1 cellular context compared by ENCODE assay signal in the genomic region with DNA sequence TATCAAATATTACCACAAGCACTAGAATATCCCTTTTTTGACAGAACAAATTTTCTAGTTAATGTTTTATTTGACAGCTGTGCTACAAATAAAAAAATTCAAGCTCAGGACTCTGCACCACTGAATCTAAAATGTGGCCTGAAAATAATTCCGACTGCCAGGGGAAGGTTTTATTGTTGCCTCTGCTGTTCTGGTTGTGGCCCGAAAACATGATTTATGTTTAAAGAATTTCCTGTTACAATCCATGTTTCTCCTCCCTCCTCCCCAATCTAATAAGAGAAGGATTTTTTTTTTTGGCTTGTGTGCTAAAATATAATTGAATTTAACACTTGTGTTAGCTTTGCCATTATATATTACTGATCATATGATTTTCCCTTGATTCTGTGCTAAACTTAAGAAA.
TF ChIP-seq lines count a peak whose summit lies in the region.

No MANE protein-coding gene starts in this region.

TF ChIP-seq in GM23338, 12 proteins besides CTCF, POLR2A, EP300 and RAD21 (continued from another document):
- TF ChIP-seq, protein P1, sequence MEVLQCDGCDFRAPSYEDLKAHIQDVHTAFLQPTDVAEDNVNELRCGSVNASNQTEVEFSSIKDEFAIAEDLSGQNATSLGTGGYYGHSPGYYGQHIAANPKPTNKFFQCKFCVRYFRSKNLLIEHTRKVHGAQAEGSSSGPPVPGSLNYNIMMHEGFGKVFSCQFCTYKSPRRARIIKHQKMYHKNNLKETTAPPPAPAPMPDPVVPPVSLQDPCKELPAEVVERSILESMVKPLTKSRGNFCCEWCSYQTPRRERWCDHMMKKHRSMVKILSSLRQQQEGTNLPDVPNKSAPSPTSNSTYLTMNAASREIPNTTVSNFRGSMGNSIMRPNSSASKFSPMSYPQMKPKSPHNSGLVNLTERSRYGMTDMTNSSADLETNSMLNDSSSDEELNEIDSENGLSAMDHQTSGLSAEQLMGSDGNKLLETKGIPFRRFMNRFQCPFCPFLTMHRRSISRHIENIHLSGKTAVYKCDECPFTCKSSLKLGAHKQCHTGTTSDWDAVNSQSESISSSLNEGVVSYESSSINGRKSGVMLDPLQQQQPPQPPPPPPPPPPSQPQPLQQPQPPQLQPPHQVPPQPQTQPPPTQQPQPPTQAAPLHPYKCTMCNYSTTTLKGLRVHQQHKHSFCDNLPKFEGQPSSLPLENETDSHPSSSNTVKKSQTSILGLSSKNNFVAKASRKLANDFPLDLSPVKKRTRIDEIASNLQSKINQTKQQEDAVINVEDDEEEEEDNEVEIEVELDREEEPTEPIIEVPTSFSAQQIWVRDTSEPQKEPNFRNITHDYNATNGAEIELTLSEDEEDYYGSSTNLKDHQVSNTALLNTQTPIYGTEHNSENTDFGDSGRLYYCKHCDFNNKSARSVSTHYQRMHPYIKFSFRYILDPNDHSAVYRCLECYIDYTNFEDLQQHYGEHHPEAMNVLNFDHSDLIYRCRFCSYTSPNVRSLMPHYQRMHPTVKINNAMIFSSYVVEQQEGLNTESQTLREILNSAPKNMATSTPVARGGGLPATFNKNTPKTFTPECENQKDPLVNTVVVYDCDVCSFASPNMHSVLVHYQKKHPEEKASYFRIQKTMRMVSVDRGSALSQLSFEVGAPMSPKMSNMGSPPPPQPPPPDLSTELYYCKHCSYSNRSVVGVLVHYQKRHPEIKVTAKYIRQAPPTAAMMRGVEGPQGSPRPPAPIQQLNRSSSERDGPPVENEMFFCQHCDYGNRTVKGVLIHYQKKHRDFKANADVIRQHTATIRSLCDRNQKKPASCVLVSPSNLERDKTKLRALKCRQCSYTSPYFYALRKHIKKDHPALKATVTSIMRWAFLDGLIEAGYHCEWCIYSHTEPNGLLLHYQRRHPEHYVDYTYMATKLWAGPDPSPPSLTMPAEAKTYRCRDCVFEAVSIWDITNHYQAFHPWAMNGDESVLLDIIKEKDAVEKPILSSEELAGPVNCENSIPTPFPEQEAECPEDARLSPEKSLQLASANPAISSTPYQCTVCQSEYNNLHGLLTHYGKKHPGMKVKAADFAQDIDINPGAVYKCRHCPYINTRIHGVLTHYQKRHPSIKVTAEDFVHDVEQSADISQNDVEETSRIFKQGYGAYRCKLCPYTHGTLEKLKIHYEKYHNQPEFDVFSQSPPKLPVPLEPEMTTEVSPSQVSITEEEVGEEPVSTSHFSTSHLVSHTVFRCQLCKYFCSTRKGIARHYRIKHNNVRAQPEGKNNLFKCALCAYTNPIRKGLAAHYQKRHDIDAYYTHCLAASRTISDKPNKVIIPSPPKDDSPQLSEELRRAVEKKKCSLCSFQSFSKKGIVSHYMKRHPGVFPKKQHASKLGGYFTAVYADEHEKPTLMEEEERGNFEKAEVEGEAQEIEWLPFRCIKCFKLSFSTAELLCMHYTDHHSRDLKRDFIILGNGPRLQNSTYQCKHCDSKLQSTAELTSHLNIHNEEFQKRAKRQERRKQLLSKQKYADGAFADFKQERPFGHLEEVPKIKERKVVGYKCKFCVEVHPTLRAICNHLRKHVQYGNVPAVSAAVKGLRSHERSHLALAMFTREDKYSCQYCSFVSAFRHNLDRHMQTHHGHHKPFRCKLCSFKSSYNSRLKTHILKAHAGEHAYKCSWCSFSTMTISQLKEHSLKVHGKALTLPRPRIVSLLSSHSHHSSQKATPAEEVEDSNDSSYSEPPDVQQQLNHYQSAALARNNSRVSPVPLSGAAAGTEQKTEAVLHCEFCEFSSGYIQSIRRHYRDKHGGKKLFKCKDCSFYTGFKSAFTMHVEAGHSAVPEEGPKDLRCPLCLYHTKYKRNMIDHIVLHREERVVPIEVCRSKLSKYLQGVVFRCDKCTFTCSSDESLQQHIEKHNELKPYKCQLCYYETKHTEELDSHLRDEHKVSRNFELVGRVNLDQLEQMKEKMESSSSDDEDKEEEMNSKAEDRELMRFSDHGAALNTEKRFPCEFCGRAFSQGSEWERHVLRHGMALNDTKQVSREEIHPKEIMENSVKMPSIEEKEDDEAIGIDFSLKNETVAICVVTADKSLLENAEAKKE (CRISPR knock-in tag; IDR thresholded peaks at IDR 0.05), result no peak
- TF ChIP-seq POLR2AphosphoS5 (IDR thresholded peaks at IDR 0.05; ENCODE audit: low read depth) (no peak), STAT1 (IDR thresholded peaks at IDR 0.05; ENCODE audit: unreplicated experiment) (no peak), EZH2phosphoT487 (IDR thresholded peaks at IDR 0.05; ENCODE audit: unreplicated experiment) (no peak)
- TF ChIP-seq, protein P2, sequence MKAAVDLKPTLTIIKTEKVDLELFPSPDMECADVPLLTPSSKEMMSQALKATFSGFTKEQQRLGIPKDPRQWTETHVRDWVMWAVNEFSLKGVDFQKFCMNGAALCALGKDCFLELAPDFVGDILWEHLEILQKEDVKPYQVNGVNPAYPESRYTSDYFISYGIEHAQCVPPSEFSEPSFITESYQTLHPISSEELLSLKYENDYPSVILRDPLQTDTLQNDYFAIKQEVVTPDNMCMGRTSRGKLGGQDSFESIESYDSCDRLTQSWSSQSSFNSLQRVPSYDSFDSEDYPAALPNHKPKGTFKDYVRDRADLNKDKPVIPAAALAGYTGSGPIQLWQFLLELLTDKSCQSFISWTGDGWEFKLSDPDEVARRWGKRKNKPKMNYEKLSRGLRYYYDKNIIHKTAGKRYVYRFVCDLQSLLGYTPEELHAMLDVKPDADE (IDR thresholded peaks at IDR 0.05), result no peak
